33 cellular contexts compared by ENCODE assay signal in genomic region chr4:101244349-101244748, GRCh38.
"Had no signal": no experiment of that assay in that cellular context is flagged by ENCODE, and none has a peak within 500 bp of the region (broad histone marks: within the 10 kb centered on the region; RNA-seq: fewer than 3 reads in every experiment).

No MANE protein-coding gene starts in this region.

- H3K27me3 ChIP-seq: adrenal gland, body of pancreas, breast epithelium, Peyer's patch had no signal

- DNase-seq: activated CD4-positive, alpha-beta T cell treated with anti-CD3 and anti-CD28 coated beads for 36 hours; activated CD4-positive, alpha-beta T cell treated with anti-CD3 and anti-CD28 coated beads, Interleukin-2, amount 10 ng/mL, durations not matched to agents 7 days and 5 days; activated CD4-positive, alpha-beta T cell treated with anti-CD3 and anti-CD28 coated beads, Interleukin-2, amount 50 U/mL, for 48 hours; activated CD8-positive, alpha-beta T cell treated with anti-CD3 and anti-CD28 coated beads, Interleukin-2, amount 10 ng/mL, durations not matched to agents 7 days and 5 days; activated gamma-delta T cell; activated naive CD4-positive, alpha-beta T cell treated with anti-CD3 and anti-CD28 coated beads for 36 hours; activated T-cell treated with anti-CD3 and anti-CD28 coated beads, Interleukin-2, amount 50 U/mL, for 24 hours; adrenal gland; body of pancreas; cerebellar nuclear complex; Kasumi-1; KG1; MM.1S; MV-4-11; NCI-H1092; NCI-H1436 treated with DMSO at 0.1 percent for 48 hours; NCI-H187 treated with DMSO at 0.1 percent for 48 hours; NCI-H446; NCI-H510A treated with DMSO at 0.1 percent for 48 hours; NCI-H526 treated with DMSO at 0.1 percent for 48 hours; NK-92 treated with Interleukin-12 subunit alpha and Interleukin-12 subunit beta, amount 100 ng/mL, for 24 hours; PC-3; Peyer's patch; RPMI8226; SIG-M5; T-helper 1 cell; T-helper 2 cell; T-helper 9 cell had no signal

- H3K9me3 ChIP-seq: adrenal gland, body of pancreas, breast epithelium, Peyer's patch had no signal

- ATAC-seq: activated CD4-positive, alpha-beta T cell treated with anti-CD3 and anti-CD28 coated beads for 36 hours; activated CD4-positive, CD25-positive, alpha-beta regulatory T cell treated with anti-CD3 and anti-CD28 coated beads, Interleukin-2, amount 50 U/mL, for 24 hours; activated CD8-positive, alpha-beta T cell treated with anti-CD3 and anti-CD28 coated beads, Interleukin-2, amount 10 ng/mL, durations not matched to agents 7 days and 5 days; activated naive CD4-positive, alpha-beta T cell treated with anti-CD3 and anti-CD28 coated beads, Interleukin-2, amount 50 U/mL, for 72 hours; body of pancreas; PC-3; Right ventricle myocardium inferior; SK-N-SH treated with all-trans-retinoic acid at 6 μM for 48 hours had no signal

- H3K27ac ChIP-seq: adrenal gland, body of pancreas, breast epithelium, Peyer's patch had no signal

- H3K4me3 ChIP-seq: adrenal gland, body of pancreas, breast epithelium, Peyer's patch had no signal

- H3K36me3 ChIP-seq: adrenal gland, breast epithelium, Peyer's patch had no signal

- H3K4me1 ChIP-seq: breast epithelium, Peyer's patch had no signal
